10 cellular contexts compared by ENCODE assay signal in the genomic region with DNA sequence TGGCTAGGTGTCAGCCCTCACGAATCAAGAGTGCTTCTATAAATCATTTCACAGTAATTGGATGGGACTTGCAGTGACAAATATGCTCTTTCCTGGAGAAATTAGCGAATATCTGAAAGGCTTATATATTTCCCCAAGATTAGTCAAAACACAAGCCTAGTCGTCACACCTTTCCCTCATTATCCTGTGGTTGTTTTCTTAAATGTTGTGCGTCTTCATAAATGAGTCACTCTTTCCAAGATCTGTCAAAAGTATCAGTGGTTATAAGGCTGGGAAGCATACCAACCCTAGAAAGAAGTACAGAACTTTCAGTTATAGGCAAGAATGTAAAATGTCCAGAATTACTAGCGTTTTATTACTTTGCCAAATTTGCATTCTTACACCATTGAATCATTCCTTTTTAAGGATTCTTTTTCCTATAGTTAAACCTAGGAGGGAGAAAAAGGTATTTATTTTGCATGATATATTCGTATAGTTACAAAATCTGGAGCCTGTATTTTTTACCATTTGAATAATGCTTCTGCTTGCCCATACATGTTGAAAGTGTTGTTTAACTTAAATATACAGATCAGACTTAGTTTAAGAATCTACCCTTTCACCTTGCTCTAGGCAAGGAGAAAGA. TPM values are rescaled to one million over a fixed set of nuclear protein-coding genes. Genes with fewer than 3 reads are reported as not detected.
DNase-seq lines count a peak whose midpoint lies in the region; ATAC-seq and TF ChIP-seq lines count a peak whose summit lies in the region.
"Had no signal": no experiment of that assay in that cellular context is flagged by ENCODE, and none has a peak within 500 bp of the region (broad histone marks: within the 10 kb centered on the region; RNA-seq: fewer than 3 reads in every experiment).

No MANE protein-coding gene starts in this region.

- H3K36me3 Mint-ChIP-seq in stimulated activated effector memory CD8-positive, alpha-beta T cell treated with anti-CD3 and anti-CD28 coated beads, Interleukin-12 subunit alpha, Interleukin-12 subunit beta, amount 100 ng/mL, for 72 hours = no peaks in the 10 kb centered on the region
- H3K36me3 Mint-ChIP-seq: naive B cell had no signal

- no peak overlapping the region for H3K27ac Mint-ChIP-seq in stimulated activated effector memory CD8-positive, alpha-beta T cell treated with anti-CD3 and anti-CD28 coated beads, Interleukin-12 subunit alpha, Interleukin-12 subunit beta, amount 100 ng/mL, for 72 hours
- H3K27ac Mint-ChIP-seq: H9, naive B cell had no signal

- H3K9me3 Mint-ChIP-seq in stimulated activated effector memory CD8-positive, alpha-beta T cell treated with anti-CD3 and anti-CD28 coated beads, Interleukin-12 subunit alpha, Interleukin-12 subunit beta, amount 100 ng/mL, for 72 hours = no peaks in the 10 kb centered on the region
- H3K9me3 Mint-ChIP-seq: H9, naive B cell had no signal

- no peak for TF ChIP-seq CTCF in fibroblast of mammary gland (conservative IDR thresholded peaks at IDR 0.05; ENCODE audit: control insufficient read depth, insufficient read depth, low read depth, low read length)

- peak; percentile 78 for DNase-seq in H4 (ENCODE audit: low spot score)
- DNase-seq in RKO (ENCODE audit: low spot score) = peak; percentile 18
- DNase-seq in fibroblast of mammary gland (ENCODE audit: low read depth) = peak; percentile 98
- peak in 1 of 2 donors; percentile 22 for DNase-seq in stimulated activated effector memory CD8-positive, alpha-beta T cell treated with anti-CD3 and anti-CD28 coated beads, Interleukin-12 subunit alpha, Interleukin-12 subunit beta, amount 100 ng/mL, for 72 hours (ENCODE audit: low spot score in 2 of 2)
- DNase-seq in C1 segment of cervical spinal cord (lab: John Stamatoyannopoulos, UW) = no peak
- no peak for DNase-seq in NCI-H345 (lab: John Stamatoyannopoulos, UW)
- DNase-seq: H9, naive B cell, RPMI8226 had no signal

- no peak overlapping the region for H3K4me3 ChIP-seq in fibroblast of mammary gland (ENCODE audit: control insufficient read depth, low read depth, low read length)

- no peak overlapping the region for H3K4me3 Mint-ChIP-seq in stimulated activated effector memory CD8-positive, alpha-beta T cell treated with anti-CD3 and anti-CD28 coated beads, Interleukin-12 subunit alpha, Interleukin-12 subunit beta, amount 100 ng/mL, for 72 hours
- H3K4me3 Mint-ChIP-seq: H9, naive B cell had no signal

- peak; percentile 69 for ATAC-seq in stimulated activated effector memory CD8-positive, alpha-beta T cell treated with anti-CD3 and anti-CD28 coated beads, Interleukin-12 subunit alpha, Interleukin-12 subunit beta, amount 100 ng/mL, for 72 hours
- no peak for ATAC-seq in HG03469 (IDR thresholded peaks at IDR 0.05; ENCODE audit: unreplicated experiment)

- no peaks in the 10 kb centered on the region for H3K4me1 Mint-ChIP-seq in stimulated activated effector memory CD8-positive, alpha-beta T cell treated with anti-CD3 and anti-CD28 coated beads, Interleukin-12 subunit alpha, Interleukin-12 subunit beta, amount 100 ng/mL, for 72 hours
- H3K4me1 Mint-ChIP-seq: naive B cell had no signal

RNA-seq across cellular contexts. Expression of a gene that starts 33.6 kb away (rescaled TPM):
- total RNA-seq in H4 (2014; rRNA removed; shearing (Covaris generic)) = not detected in 2 replicates
- total RNA-seq: H9 had no signal

Comparison
In these comparisons a context has a peak if more than half of its experiments do, and no peak if none do; other contexts are left out.
1. DNase-seq: peak in H4 (single experiment), RKO (single experiment) and fibroblast of mammary gland (single experiment); none in C1 segment of cervical spinal cord (0 of 14) and NCI-H345 (single experiment).